Comparison of ENCODE assay signal across 13 cellular contexts in genomic region chr2:68435605-68436004, GRCh38. TPM values are rescaled to one million over a fixed set of nuclear protein-coding genes. Genes with fewer than 3 reads are reported as not detected.
DNase-seq lines count a peak whose midpoint lies in the region; ATAC-seq and TF ChIP-seq lines count a peak whose summit lies in the region.
"Had no signal": no experiment of that assay in that cellular context is flagged by ENCODE, and none has a peak within 500 bp of the region (broad histone marks: within the 10 kb centered on the region; RNA-seq: fewer than 3 reads in every experiment).

No MANE protein-coding gene starts in this region.

- H3K27me3 ChIP-seq in OCI-LY3 (ENCODE audit: low read depth, low read length) (no peaks in the 10 kb centered on the region), thoracic aorta (replicated peaks; ENCODE audit: insufficient read depth) (no peaks in the 10 kb centered on the region)
- H3K27me3 ChIP-seq: adrenal gland had no signal

- H3K4me2 ChIP-seq in OCI-LY3 (ENCODE audit: low read length) = peak overlapping the region; percentile 26; the same call in 1 of the 2 replicates

- H3K4me3 ChIP-seq in OCI-LY3 (ENCODE audit: low read length) (no peak overlapping the region), thoracic aorta (no peak overlapping the region)
- H3K4me3 ChIP-seq: adrenal gland had no signal

- H3K9ac ChIP-seq in OCI-LY3 (ENCODE audit: low read length) = no peak overlapping the region

- H3K9me3 Mint-ChIP-seq in memory B cell = peaks cover 1% of the 10 kb centered on the region
- H3K9me3 Mint-ChIP-seq: activated T-cell treated with anti-CD3 and anti-CD28 coated beads, Interleukin-2, amount 50 U/mL, for 24 hours; CD4-positive, alpha-beta T cell had no signal

- peak overlapping the region; percentile 82; the same call in 1 of the 2 replicates for H2AFZ ChIP-seq in OCI-LY3 (ENCODE audit: low read depth, low read length)

- ATAC-seq in memory B cell (ENCODE audit: low read depth) = no peak
- peak; percentile 29 for ATAC-seq in thoracic aorta (ENCODE audit: insufficient number of reproducible peaks, low FRiP score, low read depth)
- no peak for ATAC-seq in GM21723 (IDR thresholded peaks at IDR 0.05; ENCODE audit: unreplicated experiment)

- no peaks in the 10 kb centered on the region for H3K36me3 ChIP-seq in OCI-LY3 (replicated peaks; ENCODE audit: low read depth, low read length)
- no peaks in the 10 kb centered on the region for H3K36me3 ChIP-seq in thoracic aorta
- H3K36me3 ChIP-seq: adrenal gland had no signal

- no peaks in the 10 kb centered on the region for H3K27me3 Mint-ChIP-seq in memory B cell
- H3K27me3 Mint-ChIP-seq: activated T-cell treated with anti-CD3 and anti-CD28 coated beads, Interleukin-2, amount 50 U/mL, for 24 hours; CD4-positive, alpha-beta T cell had no signal

- no peak overlapping the region for H3K27ac ChIP-seq in OCI-LY3 (ENCODE audit: low read length)
- H3K27ac ChIP-seq in thoracic aorta = peak overlapping the region; percentile 79 to 83

- DNase-seq in dedifferentiated amniotic fluid mesenchymal stem cell (ENCODE audit: extremely low spot score) (peak; percentile 92), memory B cell (ENCODE audit: low spot score in 2 of 2) (no peak), thoracic aorta (ENCODE audit: low spot score) (no peak), NCI-H2196 treated with DMSO at 0.1 percent for 48 hours (lab: John Stamatoyannopoulos, UW; ENCODE audit: unreplicated experiment) (no peak)
- DNase-seq in stimulated activated CD4-positive, alpha-beta T cell treated with anti-CD3 and anti-CD28 coated beads, Interleukin-4, amount 100 ng/mL, for 24 hours = no peak
- DNase-seq: activated CD4-positive, CD25-positive, alpha-beta regulatory T cell; activated T-cell treated with anti-CD3 and anti-CD28 coated beads, Interleukin-2, amount 50 U/mL, for 24 hours; adrenal gland; CD4-positive, alpha-beta T cell; mammary epithelial cell had no signal

- TF ChIP-seq CTCF in OCI-LY3 (IDR thresholded peaks at IDR 0.05; ENCODE audit: low read depth, low read length) (no peak), thoracic aorta (IDR thresholded peaks at IDR 0.05) (no peak)

- H4K20me1 ChIP-seq in OCI-LY3 (ENCODE audit: insufficient read depth, low read length) = no peaks in the 10 kb centered on the region

- H3K4me1 ChIP-seq in OCI-LY3 (ENCODE audit: low read length) (peaks cover 41% of the 10 kb centered on the region), thoracic aorta (ENCODE audit: control insufficient read depth in 1 of 2, low read depth in 2 of 2) (peaks cover 11 to 45% of the 10 kb centered on the region in 2 donors)

- no peak overlapping the region for H3K4me3 Mint-ChIP-seq in memory B cell
- H3K4me3 Mint-ChIP-seq: activated T-cell treated with anti-CD3 and anti-CD28 coated beads, Interleukin-2, amount 50 U/mL, for 24 hours; CD4-positive, alpha-beta T cell had no signal

- peaks cover 37% of the 10 kb centered on the region for H3K4me1 Mint-ChIP-seq in memory B cell

- H3K79me2 ChIP-seq in OCI-LY3 (ENCODE audit: low read length) = no peaks in the 10 kb centered on the region

- H3K36me3 Mint-ChIP-seq in memory B cell = peaks cover 2% of the 10 kb centered on the region

- H3K27ac Mint-ChIP-seq in memory B cell = peak overlapping the region; percentile 60
- H3K27ac Mint-ChIP-seq: activated T-cell treated with anti-CD3 and anti-CD28 coated beads, Interleukin-2, amount 50 U/mL, for 24 hours; CD4-positive, alpha-beta T cell had no signal

- H3K9me3 ChIP-seq in OCI-LY3 (ENCODE audit: insufficient read depth, low read length) (no peaks in the 10 kb centered on the region), thoracic aorta (no peaks in the 10 kb centered on the region)
- H3K9me3 ChIP-seq: adrenal gland had no signal

RNA-seq across cellular contexts. Expression of gene FBXO48, which starts 31.5 kb away (rescaled TPM):
- under 1 TPM; 0.41 to 0.56 TPM for total RNA-seq in thoracic aorta

RNA-seq across cellular contexts. Expression of gene APLF, which starts 31.8 kb away (rescaled TPM):
- total RNA-seq in thoracic aorta = 1 to 10 TPM; 4.9 to 5.8 TPM
- total RNA-seq: HT-29 had no signal
